In genomic region chrX:100636321-100636991, GRCh38 we compare ENCODE assay signal across 1 cellular context.
A peak's percentile ranks its signal among the peaks of the same experiment; 100 is the strongest.
TF ChIP-seq lines count a peak whose summit lies in the region.

A gene with protein sequence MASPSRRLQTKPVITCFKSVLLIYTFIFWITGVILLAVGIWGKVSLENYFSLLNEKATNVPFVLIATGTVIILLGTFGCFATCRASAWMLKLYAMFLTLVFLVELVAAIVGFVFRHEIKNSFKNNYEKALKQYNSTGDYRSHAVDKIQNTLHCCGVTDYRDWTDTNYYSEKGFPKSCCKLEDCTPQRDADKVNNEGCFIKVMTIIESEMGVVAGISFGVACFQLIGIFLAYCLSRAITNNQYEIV (minus strand): TSS chrX:100636806. CDS start chrX:100636694, 112 bp downstream.

TF ChIP-seq in HEK293, 187 proteins besides CTCF, POLR2A, EP300 and RAD21 (continued from another document):
- TF ChIP-seq YY1 (tag by site-specific recombination; IDR thresholded peaks at IDR 0.05): 0 out of 2 replicates have a peak, but pooled peaks have one; percentile 26
- 0 out of 2 replicates have a peak, but pooled peaks have one; percentile 23 for TF ChIP-seq ZNF660 (tag by site-specific recombination; IDR thresholded peaks at IDR 0.05)
- TF ChIP-seq, protein P1, sequence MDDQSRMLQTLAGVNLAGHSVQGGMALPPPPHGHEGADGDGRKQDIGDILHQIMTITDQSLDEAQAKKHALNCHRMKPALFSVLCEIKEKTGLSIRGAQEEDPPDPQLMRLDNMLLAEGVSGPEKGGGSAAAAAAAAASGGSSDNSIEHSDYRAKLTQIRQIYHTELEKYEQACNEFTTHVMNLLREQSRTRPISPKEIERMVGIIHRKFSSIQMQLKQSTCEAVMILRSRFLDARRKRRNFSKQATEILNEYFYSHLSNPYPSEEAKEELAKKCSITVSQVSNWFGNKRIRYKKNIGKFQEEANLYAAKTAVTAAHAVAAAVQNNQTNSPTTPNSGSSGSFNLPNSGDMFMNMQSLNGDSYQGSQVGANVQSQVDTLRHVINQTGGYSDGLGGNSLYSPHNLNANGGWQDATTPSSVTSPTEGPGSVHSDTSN (CRISPR knock-in tag; IDR thresholded peaks at IDR 0.05): 0 out of 2 replicates have a peak, but pooled peaks have one; percentile 27
- peak; percentile 45; the same call in 1 of the 2 replicates for TF ChIP-seq PRDM10 (tag by site-specific recombination; IDR thresholded peaks at IDR 0.05)
TF ChIP-seq in HEK293: peak in this region for 12.
